ENCODE assay signal across 10 cellular contexts in genomic region chr2:96342085-96342484, GRCh38. TPM values are rescaled to one million over a fixed set of nuclear protein-coding genes. Genes with fewer than 3 reads are reported as not detected.
DNase-seq lines count a peak whose midpoint lies in the region; ATAC-seq and TF ChIP-seq lines count a peak whose summit lies in the region.
"Had no signal": no experiment of that assay in that cellular context is flagged by ENCODE, and none has a peak within 500 bp of the region (broad histone marks: within the 10 kb centered on the region; RNA-seq: fewer than 3 reads in every experiment).

No MANE protein-coding gene starts in this region.

- no peak overlapping the region for H2AK9ac ChIP-seq in IMR-90 (replicated peaks; ENCODE audit: low read depth, low read length, poor library complexity)

- no peaks in the 10 kb centered on the region for H3F3A ChIP-seq in neural progenitor cell (ENCODE audit: low read depth)

- peak; percentile 84 for ATAC-seq in IMR-90 (ENCODE audit: low read depth)

- peaks cover 26% of the 10 kb centered on the region for H3K9me1 ChIP-seq in IMR-90 (ENCODE audit: insufficient read depth, low read length)

- BruUV-seq in Calu3 (replicated peaks; lab: Mats Ljungman, UMichigan) (no TSS peak), IMR-90 (replicated peaks; lab: Mats Ljungman, UMichigan) (no TSS peak)

- H2BK120ac ChIP-seq in IMR-90 (ENCODE audit: low read depth, low read length): 0 out of 2 replicates have a peak overlapping the region, but pooled peaks have one; percentile 0

- dilution Hi-C loops in IMR-90 (cut with HindIII; ENCODE audit: low sequenced_read_pairs, unreplicated experiment): no loop called here

- peak overlapping the region; percentile 36 for H3K4me2 ChIP-seq in IMR-90 (ENCODE audit: low read depth, low read length)
- H3K4me2 ChIP-seq in neural progenitor cell: no peak overlapping the region

- H3K9ac ChIP-seq in IMR-90 (ENCODE audit: low read depth, low read length) (no peak overlapping the region), neural progenitor cell (no peak overlapping the region)

- peak overlapping the region; percentile 8 for H2BK5ac ChIP-seq in IMR-90 (ENCODE audit: low read depth, low read length, poor library complexity, severe bottlenecking)

- H2AK5ac ChIP-seq in IMR-90 (ENCODE audit: low read depth, low read length): peak overlapping the region; percentile 13; the same call in 1 of the 2 replicates

- H3K23ac ChIP-seq in IMR-90 (ENCODE audit: low read depth, low read length): no peak overlapping the region

- H3K4me3 ChIP-seq in IMR-90 (ENCODE audit: insufficient read depth, low read depth, low read length) (no peak overlapping the region), neural progenitor cell (no peak overlapping the region)
- H3K4me3 ChIP-seq: thoracic aorta had no signal

- TF ChIP-seq CTCF in Calu3 (IDR thresholded peaks at IDR 0.05; ENCODE audit: unreplicated experiment) (no peak), IMR-90 (conservative IDR thresholded peaks at IDR 0.05; ENCODE audit: low read depth, low read length) (no peak), neural progenitor cell (IDR thresholded peaks at IDR 0.05) (no peak)

- H3K4me1 Mint-ChIP-seq in Calu3 (ENCODE audit: low read depth, unreplicated experiment): peaks cover 43% of the 10 kb centered on the region
- peaks cover 9% of the 10 kb centered on the region for H3K4me1 Mint-ChIP-seq in neural progenitor cell

- H3K27ac Mint-ChIP-seq in Calu3 (ENCODE audit: unreplicated experiment) (no peak overlapping the region), neural progenitor cell (no peak overlapping the region)

- CTCF ChIA-PET in Calu3 (lab: Charles Lee) (interaction anchor here (0.9 kb wide), 1 partner anchor 21 kb away, joined by 4 read pairs; no protein-coding TSS in a partner anchor), IMR-90 (lab: Yijun Ruan, JAX) (interaction anchor here (0.7 to 1.3 kb wide), 2 partner anchors 27 to 66 kb away, joined by 3 to 5 read pairs; no protein-coding TSS in a partner anchor)

- H4K5ac ChIP-seq in IMR-90 (ENCODE audit: low read depth, low read length): no peak overlapping the region

- intact Hi-C loops in Calu3 (cut with micrococcal nuclease; ENCODE audit: unreplicated experiment): loop anchor here (5.0 kb wide), 1 partner anchor 165 kb away; the partner anchor contains the start of gene NEURL3
- intact Hi-C loops in IMR-90 (cut with micrococcal nuclease): no loop called here

- no peak for TF ChIP-seq RAD21 in IMR-90 (IDR thresholded peaks at IDR 0.05; ENCODE audit: low read length)

- H3K4me1 ChIP-seq in IMR-90 (ENCODE audit: control insufficient read depth, insufficient read depth, low read length) (peaks cover 8% of the 10 kb centered on the region), neural progenitor cell (no peaks in the 10 kb centered on the region)

- no peaks in the 10 kb centered on the region for H4K20me1 ChIP-seq in IMR-90 (ENCODE audit: insufficient read depth, low read length)
- H4K20me1 ChIP-seq in neural progenitor cell (ENCODE audit: low read depth): peaks cover 8% of the 10 kb centered on the region

- in situ Hi-C loops in IMR-90 (cut with MboI; ENCODE audit: low sequenced_read_pairs): no loop called here

- H3K36me3 ChIP-seq in IMR-90 (ENCODE audit: control insufficient read depth, insufficient read depth, low read length) (peaks cover 1% of the 10 kb centered on the region; the same call in 1 of the 2 replicates), neural progenitor cell (peaks cover 4% of the 10 kb centered on the region)
- H3K36me3 ChIP-seq: thoracic aorta had no signal

- no peak overlapping the region for H2BK20ac ChIP-seq in IMR-90 (ENCODE audit: low read depth, low read length)

- no peak overlapping the region for H3K56ac ChIP-seq in IMR-90 (ENCODE audit: extremely low read depth, insufficient read depth, low read length)

- no peak overlapping the region for H4K91ac ChIP-seq in IMR-90 (ENCODE audit: insufficient read depth, low read depth, low read length)

- H3K27ac ChIP-seq in IMR-90 (ENCODE audit: insufficient read depth, low read length) (peak overlapping the region; percentile 31; the same call in 1 of the 2 replicates), neural progenitor cell (no peak overlapping the region)
- H3K27ac ChIP-seq: thoracic aorta had no signal

- H4K8ac ChIP-seq in IMR-90 (ENCODE audit: low read depth in 2 of 2, low read length in 2 of 2): peak overlapping the region in 1 of 2 experiments; percentile 14; a peak in 1 of 4 replicates

- 42% methylated on average over 2 of the region's 6 CpGs; no CpG with 5 or more reads in 1 of the 2 experiments for WGBS in IMR-90 (ENCODE audit: extremely low coverage in 2 of 2, insufficient read length in 1 of 2), 2 experiments

- H2AFZ ChIP-seq in IMR-90 (replicated peaks; ENCODE audit: low read length, poor library complexity) (peak overlapping the region; percentile 7), neural progenitor cell (replicated peaks) (no peak overlapping the region)

- peaks cover 10 to 61% of the 10 kb centered on the region in 2 experiments for H3K79me1 ChIP-seq in IMR-90 (ENCODE audit: low read depth in 1 of 2, low read length in 2 of 2)

- H2BK15ac ChIP-seq in IMR-90 (ENCODE audit: low read depth, low read length): no peak overlapping the region; the same call in 2 of the 3 replicates

- 0 out of 2 replicates have a peak overlapping the region, but pooled peaks have one; percentile 2 for H3K4ac ChIP-seq in IMR-90 (ENCODE audit: low read depth, low read length)

- H3K36me3 Mint-ChIP-seq in Calu3 (ENCODE audit: insufficient read depth, unreplicated experiment) (peaks cover 29% of the 10 kb centered on the region), neural progenitor cell (peaks cover 48% of the 10 kb centered on the region)

- H3K9me3 ChIP-seq in IMR-90 (ENCODE audit: control insufficient read depth, insufficient read depth, low read length) (no peaks in the 10 kb centered on the region), neural progenitor cell (ENCODE audit: low read depth) (no peaks in the 10 kb centered on the region)
- H3K9me3 ChIP-seq: thoracic aorta had no signal

- H3K27me3 Mint-ChIP-seq in Calu3 (ENCODE audit: unreplicated experiment) (no peaks in the 10 kb centered on the region), neural progenitor cell (ENCODE audit: insufficient read depth, low read depth) (no peaks in the 10 kb centered on the region)

- H3K18ac ChIP-seq in IMR-90 (ENCODE audit: low read depth, low read length): no peak overlapping the region

- no peak overlapping the region for H3K4me3 Mint-ChIP-seq in Calu3 (ENCODE audit: low read depth, unreplicated experiment)
- H3K4me3 Mint-ChIP-seq in neural progenitor cell: no peak overlapping the region

- POLR2A ChIA-PET in IMR-90 (lab: Charles Lee; ENCODE audit: unreplicated experiment): no interaction called here

- H3K79me2 ChIP-seq in neural progenitor cell (ENCODE audit: low read depth): peaks cover 54% of the 10 kb centered on the region

- no peak overlapping the region for H3K14ac ChIP-seq in IMR-90 (replicated peaks; ENCODE audit: low read depth, low read length)

- H3K27me3 ChIP-seq in IMR-90 (ENCODE audit: control insufficient read depth, insufficient read depth, low read length): no peaks in the 10 kb centered on the region
- H3K27me3 ChIP-seq in neural progenitor cell: no peaks in the 10 kb centered on the region

- DNase-seq in Calu3: peak; percentile 35
- DNase-seq in IMR-90: peak; percentile 95
- peak; percentile 29 for DNase-seq in activated T-helper 9 cell treated with anti-CD3 and anti-CD28 coated beads, Interleukin-2, amount 50 U/mL, for 16 hours (ENCODE audit: low read depth)
- peak; percentile 56 to 62 for DNase-seq in lung microvascular endothelial cell (ENCODE audit: low read depth in 2 of 2)
- DNase-seq in dedifferentiated amniotic fluid mesenchymal stem cell (ENCODE audit: extremely low spot score): no peak
- DNase-seq in NK-92 treated with Interleukin-12 subunit alpha and Interleukin-12 subunit beta, amount 100 ng/mL, for 24 hours (lab: John Stamatoyannopoulos, UW): no peak
- no peak for DNase-seq in neural progenitor cell (ENCODE audit: low spot score)
- no peak for DNase-seq in NCI-H2081 treated with DMSO at 0.1 percent for 48 hours (lab: John Stamatoyannopoulos, UW)

- H3K9me3 Mint-ChIP-seq in Calu3 (ENCODE audit: low read depth, unreplicated experiment): no peaks in the 10 kb centered on the region
- H3K9me3 Mint-ChIP-seq in neural progenitor cell: no peaks in the 10 kb centered on the region

- TF ChIP-seq POLR2A in IMR-90 (IDR thresholded peaks at IDR 0.05; ENCODE audit: low read depth, low read length): no peak

TF ChIP-seq in IMR-90, 13 proteins besides CTCF, POLR2A, EP300 and RAD21 (continues in another document):
- TF ChIP-seq NFE2L2 (IDR thresholded peaks at IDR 0.05; ENCODE audit: low read depth, low read length): no peak
- TF ChIP-seq FOS (IDR thresholded peaks at IDR 0.05; ENCODE audit: low read depth, low read length): peak; percentile 93
- TF ChIP-seq CEBPB (IDR thresholded peaks at IDR 0.05; ENCODE audit: low read depth, low read length): peak; percentile 36; the same call in 1 of the 2 replicates
- TF ChIP-seq BHLHE40 (IDR thresholded peaks at IDR 0.05; ENCODE audit: low read depth, low read length): peak; percentile 86
- no peak for TF ChIP-seq SMC3 (IDR thresholded peaks at IDR 0.05; ENCODE audit: low read depth, low read length)
- TF ChIP-seq MXI1 (IDR thresholded peaks at IDR 0.05; ENCODE audit: borderline replicate concordance, low read depth, low read length): peak; percentile 72; the same call in 1 of the 2 replicates

RNA-seq across cellular contexts. Expression of gene NCAPH, which starts 6.5 kb away (rescaled TPM):
- total RNA-seq in Calu3 (2022) (39.7 and 47.3 TPM in 2 replicates), IMR-90 (2012; rRNA removed) (16.7 and 17.7 TPM in 2 replicates), lung microvascular endothelial cell (2.8 and 9.2 TPM in 2 replicates), neural progenitor cell (ENCODE audit: low replicate concordance) (61.9 and 71.2 TPM in 2 replicates)
- polyA plus RNA-seq in IMR-90 (2012; rRNA removed): 16.5 and 19.4 TPM in 2 replicates
- polyA plus RNA-seq in IMR-90 (2012; cell fraction: cytosol; rRNA removed): 4.6 and 7.8 TPM in 2 replicates
- polyA plus RNA-seq in IMR-90 (2012; cell fraction: nucleus; rRNA removed; ENCODE audit: low replicate concordance): 7.2 and 9.7 TPM in 2 replicates

RNA-seq across cellular contexts. Expression of gene ITPRIPL1, which starts 17.0 kb away (rescaled TPM):
- total RNA-seq in Calu3 (2022) (1.2 and 1.7 TPM in 2 replicates), IMR-90 (2012; rRNA removed) (1.1 and 1.4 TPM in 2 replicates), lung microvascular endothelial cell (2.0 and 3.6 TPM in 2 replicates), neural progenitor cell (ENCODE audit: low replicate concordance) (4.3 and 4.9 TPM in 2 replicates)
- polyA plus RNA-seq in IMR-90 (2012; rRNA removed): 0.84 and 0.99 TPM in 2 replicates
- 0.96 and 1.4 TPM in 2 replicates for polyA plus RNA-seq in IMR-90 (2012; cell fraction: cytosol; rRNA removed)
- polyA plus RNA-seq in IMR-90 (2012; cell fraction: nucleus; rRNA removed; ENCODE audit: low replicate concordance): 0.28 and 0.47 TPM in 2 replicates
- polyA plus RNA-seq: neural cell had no signal

RNA-seq across cellular contexts. Expression of gene SNRNP200, which starts 36.7 kb away (rescaled TPM):
- total RNA-seq in Calu3 (2022): 140 and 143 TPM in 2 replicates
- 44.1 and 44.2 TPM in 2 replicates for total RNA-seq in IMR-90 (2012; rRNA removed)
- 108 TPM in 2 replicates for polyA plus RNA-seq in IMR-90 (2012; rRNA removed)
- 51.0 and 82.3 TPM in 2 replicates for polyA plus RNA-seq in IMR-90 (2012; cell fraction: cytosol; rRNA removed)
- 226 and 252 TPM in 2 replicates for polyA plus RNA-seq in IMR-90 (2012; cell fraction: nucleus; rRNA removed; ENCODE audit: low replicate concordance)
- total RNA-seq in lung microvascular endothelial cell: 40.5 and 42.1 TPM in 2 replicates
- 94.3 and 128 TPM in 2 replicates for total RNA-seq in neural progenitor cell (ENCODE audit: low replicate concordance)

Comparison
In these comparisons a context has a peak if more than half of its experiments do, and no peak if none do; other contexts are left out.
1. DNase-seq: peak in Calu3 (single experiment), IMR-90 (single experiment), activated T-helper 9 cell treated with anti-CD3 and anti-CD28 coated beads, Interleukin-2, amount 50 U/mL, for 16 hours (single experiment) and lung microvascular endothelial cell (2 of 2); none in dedifferentiated amniotic fluid mesenchymal stem cell (single experiment), NK-92 treated with Interleukin-12 subunit alpha and Interleukin-12 subunit beta, amount 100 ng/mL, for 24 hours (single experiment), neural progenitor cell (single experiment) and NCI-H2081 treated with DMSO at 0.1 percent for 48 hours (single experiment).